ENCODE assay signal across 2 cellular contexts in the genomic region with DNA sequence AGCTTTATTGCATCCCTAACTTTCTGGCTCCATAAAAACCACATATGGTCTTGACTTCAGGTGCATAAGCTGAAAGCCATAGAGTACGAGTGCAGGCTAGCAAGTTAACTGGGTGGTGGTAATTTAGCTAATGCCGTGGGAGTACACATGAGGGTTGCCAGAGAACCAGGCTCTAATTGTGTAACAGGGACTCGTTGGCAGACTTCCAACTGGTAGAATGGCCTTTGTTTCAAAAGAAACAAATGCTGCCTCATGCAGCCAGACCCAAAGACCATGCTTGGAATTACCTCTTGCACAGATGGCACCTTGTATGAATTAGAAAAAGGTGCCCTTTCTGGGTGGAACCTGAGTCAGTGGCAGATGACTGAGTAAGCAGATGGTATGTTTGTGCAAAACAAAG.
TF ChIP-seq lines count a peak whose summit lies in the region.

No MANE protein-coding gene starts in this region.

TF ChIP-seq in K562, 482 proteins besides CTCF, POLR2A, EP300 and RAD21:
- TF ChIP-seq MCM2 (IDR thresholded peaks at IDR 0.05; ENCODE audit: low read depth), result no peak
- no peak for TF ChIP-seq CEBPG (CRISPR knock-in tag; IDR thresholded peaks at IDR 0.05)
- TF ChIP-seq CEBPG (tag; conservative IDR thresholded peaks at IDR 0.05 in 1 of 2, IDR thresholded peaks at IDR 0.05 in 1 of 2), result peak; percentile 58 to 83
- no peak for TF ChIP-seq THRAP3 (IDR thresholded peaks at IDR 0.05; ENCODE audit: borderline replicate concordance)
- TF ChIP-seq RFX1 (IDR thresholded peaks at IDR 0.05), result 0 out of 2 replicates have a peak, but pooled peaks have one; percentile 14
- peak; percentile 90 for TF ChIP-seq CEBPB (tag; IDR thresholded peaks at IDR 0.05)
- TF ChIP-seq, protein P1, sequence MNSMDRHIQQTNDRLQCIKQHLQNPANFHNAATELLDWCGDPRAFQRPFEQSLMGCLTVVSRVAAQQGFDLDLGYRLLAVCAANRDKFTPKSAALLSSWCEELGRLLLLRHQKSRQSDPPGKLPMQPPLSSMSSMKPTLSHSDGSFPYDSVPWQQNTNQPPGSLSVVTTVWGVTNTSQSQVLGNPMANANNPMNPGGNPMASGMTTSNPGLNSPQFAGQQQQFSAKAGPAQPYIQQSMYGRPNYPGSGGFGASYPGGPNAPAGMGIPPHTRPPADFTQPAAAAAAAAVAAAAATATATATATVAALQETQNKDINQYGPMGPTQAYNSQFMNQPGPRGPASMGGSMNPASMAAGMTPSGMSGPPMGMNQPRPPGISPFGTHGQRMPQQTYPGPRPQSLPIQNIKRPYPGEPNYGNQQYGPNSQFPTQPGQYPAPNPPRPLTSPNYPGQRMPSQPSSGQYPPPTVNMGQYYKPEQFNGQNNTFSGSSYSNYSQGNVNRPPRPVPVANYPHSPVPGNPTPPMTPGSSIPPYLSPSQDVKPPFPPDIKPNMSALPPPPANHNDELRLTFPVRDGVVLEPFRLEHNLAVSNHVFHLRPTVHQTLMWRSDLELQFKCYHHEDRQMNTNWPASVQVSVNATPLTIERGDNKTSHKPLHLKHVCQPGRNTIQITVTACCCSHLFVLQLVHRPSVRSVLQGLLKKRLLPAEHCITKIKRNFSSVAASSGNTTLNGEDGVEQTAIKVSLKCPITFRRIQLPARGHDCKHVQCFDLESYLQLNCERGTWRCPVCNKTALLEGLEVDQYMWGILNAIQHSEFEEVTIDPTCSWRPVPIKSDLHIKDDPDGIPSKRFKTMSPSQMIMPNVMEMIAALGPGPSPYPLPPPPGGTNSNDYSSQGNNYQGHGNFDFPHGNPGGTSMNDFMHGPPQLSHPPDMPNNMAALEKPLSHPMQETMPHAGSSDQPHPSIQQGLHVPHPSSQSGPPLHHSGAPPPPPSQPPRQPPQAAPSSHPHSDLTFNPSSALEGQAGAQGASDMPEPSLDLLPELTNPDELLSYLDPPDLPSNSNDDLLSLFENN (IDR thresholded peaks at IDR 0.05; ENCODE audit: low read depth in 2 of 2, low read length in 2 of 2), result no peak
- TF ChIP-seq, protein P2, sequence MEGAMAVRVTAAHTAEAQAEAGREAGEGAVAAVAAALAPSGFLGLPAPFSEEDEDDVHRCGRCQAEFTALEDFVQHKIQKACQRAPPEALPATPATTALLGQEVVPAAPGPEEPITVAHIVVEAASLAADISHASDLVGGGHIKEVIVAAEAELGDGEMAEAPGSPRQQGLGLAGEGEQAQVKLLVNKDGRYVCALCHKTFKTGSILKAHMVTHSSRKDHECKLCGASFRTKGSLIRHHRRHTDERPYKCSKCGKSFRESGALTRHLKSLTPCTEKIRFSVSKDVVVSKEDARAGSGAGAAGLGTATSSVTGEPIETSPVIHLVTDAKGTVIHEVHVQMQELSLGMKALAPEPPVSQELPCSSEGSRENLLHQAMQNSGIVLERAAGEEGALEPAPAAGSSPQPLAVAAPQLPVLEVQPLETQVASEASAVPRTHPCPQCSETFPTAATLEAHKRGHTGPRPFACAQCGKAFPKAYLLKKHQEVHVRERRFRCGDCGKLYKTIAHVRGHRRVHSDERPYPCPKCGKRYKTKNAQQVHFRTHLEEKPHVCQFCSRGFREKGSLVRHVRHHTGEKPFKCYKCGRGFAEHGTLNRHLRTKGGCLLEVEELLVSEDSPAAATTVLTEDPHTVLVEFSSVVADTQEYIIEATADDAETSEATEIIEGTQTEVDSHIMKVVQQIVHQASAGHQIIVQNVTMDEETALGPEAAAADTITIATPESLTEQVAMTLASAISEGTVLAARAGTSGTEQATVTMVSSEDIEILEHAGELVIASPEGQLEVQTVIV (CRISPR knock-in tag; IDR thresholded peaks at IDR 0.05; ENCODE audit: borderline replicate concordance), result no peak
- TF ChIP-seq, protein P3, sequence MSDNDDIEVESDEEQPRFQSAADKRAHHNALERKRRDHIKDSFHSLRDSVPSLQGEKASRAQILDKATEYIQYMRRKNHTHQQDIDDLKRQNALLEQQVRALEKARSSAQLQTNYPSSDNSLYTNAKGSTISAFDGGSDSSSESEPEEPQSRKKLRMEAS (CRISPR knock-in tag; IDR thresholded peaks at IDR 0.05), result no peak
- TF ChIP-seq, protein P4, sequence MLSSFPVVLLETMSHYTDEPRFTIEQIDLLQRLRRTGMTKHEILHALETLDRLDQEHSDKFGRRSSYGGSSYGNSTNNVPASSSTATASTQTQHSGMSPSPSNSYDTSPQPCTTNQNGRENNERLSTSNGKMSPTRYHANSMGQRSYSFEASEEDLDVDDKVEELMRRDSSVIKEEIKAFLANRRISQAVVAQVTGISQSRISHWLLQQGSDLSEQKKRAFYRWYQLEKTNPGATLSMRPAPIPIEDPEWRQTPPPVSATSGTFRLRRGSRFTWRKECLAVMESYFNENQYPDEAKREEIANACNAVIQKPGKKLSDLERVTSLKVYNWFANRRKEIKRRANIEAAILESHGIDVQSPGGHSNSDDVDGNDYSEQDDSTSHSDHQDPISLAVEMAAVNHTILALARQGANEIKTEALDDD (IDR thresholded peaks at IDR 0.05), result peak; percentile 95
- TF ChIP-seq NFIC (IDR thresholded peaks at IDR 0.05), result peak; percentile 89
- TF ChIP-seq MTA3 (IDR thresholded peaks at IDR 0.05; ENCODE audit: borderline replicate concordance), result peak; percentile 27; the same call in 1 of the 2 replicates
- peak; percentile 47; the same call in 1 of the 2 replicates for TF ChIP-seq MYNN (IDR thresholded peaks at IDR 0.05)
- no peak for TF ChIP-seq MYNN (CRISPR knock-in tag; IDR thresholded peaks at IDR 0.05)
- TF ChIP-seq ZFP30 (CRISPR knock-in tag; IDR thresholded peaks at IDR 0.05; ENCODE audit: borderline replicate concordance), result no peak
- peak; percentile 66; the same call in 1 of the 2 replicates for TF ChIP-seq SOX6 (IDR thresholded peaks at IDR 0.05)

TF ChIP-seq in GM23338, 12 proteins besides CTCF, POLR2A, EP300 and RAD21:
- no peak for TF ChIP-seq EZH2phosphoT487 (IDR thresholded peaks at IDR 0.05; ENCODE audit: unreplicated experiment)
- no peak for TF ChIP-seq JUNB (IDR thresholded peaks at IDR 0.05; ENCODE audit: unreplicated experiment)
- no peak for TF ChIP-seq NANOG (IDR thresholded peaks at IDR 0.05; ENCODE audit: borderline replicate concordance)
- TF ChIP-seq CREB1 (CRISPR knock-in tag; IDR thresholded peaks at IDR 0.05; ENCODE audit: low read depth), result no peak
- TF ChIP-seq EZH2 (IDR thresholded peaks at IDR 0.05; ENCODE audit: low read depth, unreplicated experiment), result no peak
- TF ChIP-seq, protein P5, sequence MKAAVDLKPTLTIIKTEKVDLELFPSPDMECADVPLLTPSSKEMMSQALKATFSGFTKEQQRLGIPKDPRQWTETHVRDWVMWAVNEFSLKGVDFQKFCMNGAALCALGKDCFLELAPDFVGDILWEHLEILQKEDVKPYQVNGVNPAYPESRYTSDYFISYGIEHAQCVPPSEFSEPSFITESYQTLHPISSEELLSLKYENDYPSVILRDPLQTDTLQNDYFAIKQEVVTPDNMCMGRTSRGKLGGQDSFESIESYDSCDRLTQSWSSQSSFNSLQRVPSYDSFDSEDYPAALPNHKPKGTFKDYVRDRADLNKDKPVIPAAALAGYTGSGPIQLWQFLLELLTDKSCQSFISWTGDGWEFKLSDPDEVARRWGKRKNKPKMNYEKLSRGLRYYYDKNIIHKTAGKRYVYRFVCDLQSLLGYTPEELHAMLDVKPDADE (IDR thresholded peaks at IDR 0.05), result no peak
- TF ChIP-seq, protein P6, sequence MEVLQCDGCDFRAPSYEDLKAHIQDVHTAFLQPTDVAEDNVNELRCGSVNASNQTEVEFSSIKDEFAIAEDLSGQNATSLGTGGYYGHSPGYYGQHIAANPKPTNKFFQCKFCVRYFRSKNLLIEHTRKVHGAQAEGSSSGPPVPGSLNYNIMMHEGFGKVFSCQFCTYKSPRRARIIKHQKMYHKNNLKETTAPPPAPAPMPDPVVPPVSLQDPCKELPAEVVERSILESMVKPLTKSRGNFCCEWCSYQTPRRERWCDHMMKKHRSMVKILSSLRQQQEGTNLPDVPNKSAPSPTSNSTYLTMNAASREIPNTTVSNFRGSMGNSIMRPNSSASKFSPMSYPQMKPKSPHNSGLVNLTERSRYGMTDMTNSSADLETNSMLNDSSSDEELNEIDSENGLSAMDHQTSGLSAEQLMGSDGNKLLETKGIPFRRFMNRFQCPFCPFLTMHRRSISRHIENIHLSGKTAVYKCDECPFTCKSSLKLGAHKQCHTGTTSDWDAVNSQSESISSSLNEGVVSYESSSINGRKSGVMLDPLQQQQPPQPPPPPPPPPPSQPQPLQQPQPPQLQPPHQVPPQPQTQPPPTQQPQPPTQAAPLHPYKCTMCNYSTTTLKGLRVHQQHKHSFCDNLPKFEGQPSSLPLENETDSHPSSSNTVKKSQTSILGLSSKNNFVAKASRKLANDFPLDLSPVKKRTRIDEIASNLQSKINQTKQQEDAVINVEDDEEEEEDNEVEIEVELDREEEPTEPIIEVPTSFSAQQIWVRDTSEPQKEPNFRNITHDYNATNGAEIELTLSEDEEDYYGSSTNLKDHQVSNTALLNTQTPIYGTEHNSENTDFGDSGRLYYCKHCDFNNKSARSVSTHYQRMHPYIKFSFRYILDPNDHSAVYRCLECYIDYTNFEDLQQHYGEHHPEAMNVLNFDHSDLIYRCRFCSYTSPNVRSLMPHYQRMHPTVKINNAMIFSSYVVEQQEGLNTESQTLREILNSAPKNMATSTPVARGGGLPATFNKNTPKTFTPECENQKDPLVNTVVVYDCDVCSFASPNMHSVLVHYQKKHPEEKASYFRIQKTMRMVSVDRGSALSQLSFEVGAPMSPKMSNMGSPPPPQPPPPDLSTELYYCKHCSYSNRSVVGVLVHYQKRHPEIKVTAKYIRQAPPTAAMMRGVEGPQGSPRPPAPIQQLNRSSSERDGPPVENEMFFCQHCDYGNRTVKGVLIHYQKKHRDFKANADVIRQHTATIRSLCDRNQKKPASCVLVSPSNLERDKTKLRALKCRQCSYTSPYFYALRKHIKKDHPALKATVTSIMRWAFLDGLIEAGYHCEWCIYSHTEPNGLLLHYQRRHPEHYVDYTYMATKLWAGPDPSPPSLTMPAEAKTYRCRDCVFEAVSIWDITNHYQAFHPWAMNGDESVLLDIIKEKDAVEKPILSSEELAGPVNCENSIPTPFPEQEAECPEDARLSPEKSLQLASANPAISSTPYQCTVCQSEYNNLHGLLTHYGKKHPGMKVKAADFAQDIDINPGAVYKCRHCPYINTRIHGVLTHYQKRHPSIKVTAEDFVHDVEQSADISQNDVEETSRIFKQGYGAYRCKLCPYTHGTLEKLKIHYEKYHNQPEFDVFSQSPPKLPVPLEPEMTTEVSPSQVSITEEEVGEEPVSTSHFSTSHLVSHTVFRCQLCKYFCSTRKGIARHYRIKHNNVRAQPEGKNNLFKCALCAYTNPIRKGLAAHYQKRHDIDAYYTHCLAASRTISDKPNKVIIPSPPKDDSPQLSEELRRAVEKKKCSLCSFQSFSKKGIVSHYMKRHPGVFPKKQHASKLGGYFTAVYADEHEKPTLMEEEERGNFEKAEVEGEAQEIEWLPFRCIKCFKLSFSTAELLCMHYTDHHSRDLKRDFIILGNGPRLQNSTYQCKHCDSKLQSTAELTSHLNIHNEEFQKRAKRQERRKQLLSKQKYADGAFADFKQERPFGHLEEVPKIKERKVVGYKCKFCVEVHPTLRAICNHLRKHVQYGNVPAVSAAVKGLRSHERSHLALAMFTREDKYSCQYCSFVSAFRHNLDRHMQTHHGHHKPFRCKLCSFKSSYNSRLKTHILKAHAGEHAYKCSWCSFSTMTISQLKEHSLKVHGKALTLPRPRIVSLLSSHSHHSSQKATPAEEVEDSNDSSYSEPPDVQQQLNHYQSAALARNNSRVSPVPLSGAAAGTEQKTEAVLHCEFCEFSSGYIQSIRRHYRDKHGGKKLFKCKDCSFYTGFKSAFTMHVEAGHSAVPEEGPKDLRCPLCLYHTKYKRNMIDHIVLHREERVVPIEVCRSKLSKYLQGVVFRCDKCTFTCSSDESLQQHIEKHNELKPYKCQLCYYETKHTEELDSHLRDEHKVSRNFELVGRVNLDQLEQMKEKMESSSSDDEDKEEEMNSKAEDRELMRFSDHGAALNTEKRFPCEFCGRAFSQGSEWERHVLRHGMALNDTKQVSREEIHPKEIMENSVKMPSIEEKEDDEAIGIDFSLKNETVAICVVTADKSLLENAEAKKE (CRISPR knock-in tag; IDR thresholded peaks at IDR 0.05), result no peak
- TF ChIP-seq, protein P7, sequence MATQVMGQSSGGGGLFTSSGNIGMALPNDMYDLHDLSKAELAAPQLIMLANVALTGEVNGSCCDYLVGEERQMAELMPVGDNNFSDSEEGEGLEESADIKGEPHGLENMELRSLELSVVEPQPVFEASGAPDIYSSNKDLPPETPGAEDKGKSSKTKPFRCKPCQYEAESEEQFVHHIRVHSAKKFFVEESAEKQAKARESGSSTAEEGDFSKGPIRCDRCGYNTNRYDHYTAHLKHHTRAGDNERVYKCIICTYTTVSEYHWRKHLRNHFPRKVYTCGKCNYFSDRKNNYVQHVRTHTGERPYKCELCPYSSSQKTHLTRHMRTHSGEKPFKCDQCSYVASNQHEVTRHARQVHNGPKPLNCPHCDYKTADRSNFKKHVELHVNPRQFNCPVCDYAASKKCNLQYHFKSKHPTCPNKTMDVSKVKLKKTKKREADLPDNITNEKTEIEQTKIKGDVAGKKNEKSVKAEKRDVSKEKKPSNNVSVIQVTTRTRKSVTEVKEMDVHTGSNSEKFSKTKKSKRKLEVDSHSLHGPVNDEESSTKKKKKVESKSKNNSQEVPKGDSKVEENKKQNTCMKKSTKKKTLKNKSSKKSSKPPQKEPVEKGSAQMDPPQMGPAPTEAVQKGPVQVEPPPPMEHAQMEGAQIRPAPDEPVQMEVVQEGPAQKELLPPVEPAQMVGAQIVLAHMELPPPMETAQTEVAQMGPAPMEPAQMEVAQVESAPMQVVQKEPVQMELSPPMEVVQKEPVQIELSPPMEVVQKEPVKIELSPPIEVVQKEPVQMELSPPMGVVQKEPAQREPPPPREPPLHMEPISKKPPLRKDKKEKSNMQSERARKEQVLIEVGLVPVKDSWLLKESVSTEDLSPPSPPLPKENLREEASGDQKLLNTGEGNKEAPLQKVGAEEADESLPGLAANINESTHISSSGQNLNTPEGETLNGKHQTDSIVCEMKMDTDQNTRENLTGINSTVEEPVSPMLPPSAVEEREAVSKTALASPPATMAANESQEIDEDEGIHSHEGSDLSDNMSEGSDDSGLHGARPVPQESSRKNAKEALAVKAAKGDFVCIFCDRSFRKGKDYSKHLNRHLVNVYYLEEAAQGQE (IDR thresholded peaks at IDR 0.05; ENCODE audit: unreplicated experiment), result no peak
- no peak for TF ChIP-seq POLR2AphosphoS5 (IDR thresholded peaks at IDR 0.05; ENCODE audit: low read depth)
